20 cellular contexts compared by ENCODE assay signal in the genomic region with DNA sequence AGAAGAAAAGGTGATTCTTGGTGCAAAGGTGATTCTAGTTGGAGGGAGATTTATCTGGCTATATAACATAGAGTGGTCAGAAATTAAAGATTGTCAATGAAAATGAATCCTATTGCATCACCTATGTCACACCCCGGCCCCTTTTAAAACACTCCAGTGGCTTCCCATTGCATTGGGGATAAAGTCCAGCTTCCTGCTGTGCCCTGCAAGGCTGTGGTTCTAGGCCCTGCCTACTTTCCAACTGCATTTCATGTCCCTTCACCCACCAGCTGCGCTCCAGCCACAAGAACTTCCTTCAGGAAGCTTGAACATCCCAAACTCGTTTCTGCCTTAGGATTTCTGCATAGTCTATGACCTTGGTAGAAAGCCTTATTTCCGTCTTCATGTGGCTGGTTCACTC.
"Had no signal": no experiment of that assay in that cellular context is flagged by ENCODE, and none has a peak within 500 bp of the region (broad histone marks: within the 10 kb centered on the region; RNA-seq: fewer than 3 reads in every experiment).

No MANE protein-coding gene starts in this region.

- H3K9me3 ChIP-seq: breast epithelium, heart left ventricle, lower lobe of right lung, tibial nerve had no signal

- H3K4me1 ChIP-seq: breast epithelium, lower lobe of right lung, tibial nerve had no signal

- H3K27me3 ChIP-seq: breast epithelium, heart left ventricle, neural progenitor cell, tibial nerve had no signal

- H3K9ac ChIP-seq: neural progenitor cell had no signal

- H3K4me1 Mint-ChIP-seq: activated CD4-positive, alpha-beta T cell treated with anti-CD3 and anti-CD28 coated beads for 36 hours had no signal

- H3K9me3 Mint-ChIP-seq: activated B cell treated with CpG ODN at 0.5 μM for 24 hours; activated naive CD8-positive, alpha-beta T cell treated with anti-CD3 and anti-CD28 coated beads for 36 hours; naive thymus-derived CD8-positive, alpha-beta T cell; neural progenitor cell; stimulated activated naive CD8-positive, alpha-beta T cell treated with anti-CD3 and anti-CD28 coated beads, Interleukin-15, amount 100 ng/mL, for 72 hours had no signal

- H3K27me3 Mint-ChIP-seq: activated B cell treated with CpG ODN at 0.5 μM for 24 hours; activated CD4-positive, alpha-beta T cell treated with anti-CD3 and anti-CD28 coated beads for 36 hours had no signal

- DNase-seq: activated B cell treated with CpG ODN at 0.5 μM for 24 hours; activated CD4-positive, alpha-beta T cell treated with anti-CD3 and anti-CD28 coated beads for 36 hours; activated CD4-positive, alpha-beta T cell treated with anti-CD3 and anti-CD28 coated beads, Interleukin-2, amount 50 U/mL, for 4 hours; activated naive CD4-positive, alpha-beta T cell treated with Interleukin-2 at 50 U/mL for 16 hours; activated naive CD8-positive, alpha-beta T cell treated with anti-CD3 and anti-CD28 coated beads for 36 hours; activated T-cell treated with anti-CD3 and anti-CD28 coated beads, Interleukin-2, amount 50 U/mL, for 48 hours; cerebellar nuclear complex; heart left ventricle; left cardiac atrium; lower lobe of right lung; naive thymus-derived CD8-positive, alpha-beta T cell; posterior cingulate gyrus; retina; stimulated activated CD4-positive, alpha-beta T cell treated with anti-CD3 and anti-CD28 coated beads, Interleukin-12 subunit alpha, Interleukin-12 subunit beta, amount 100 ng/mL, for 4 hours; stimulated activated naive CD8-positive, alpha-beta T cell treated with anti-CD3 and anti-CD28 coated beads, Interleukin-15, amount 100 ng/mL, for 72 hours; T-helper 1 cell had no signal

- H3K36me3 Mint-ChIP-seq: activated naive CD8-positive, alpha-beta T cell treated with anti-CD3 and anti-CD28 coated beads for 36 hours; naive thymus-derived CD8-positive, alpha-beta T cell; neural progenitor cell had no signal

- H3K27ac ChIP-seq: breast epithelium, lower lobe of right lung, neural progenitor cell, tibial nerve had no signal

- H3K4me3 Mint-ChIP-seq: activated B cell treated with CpG ODN at 0.5 μM for 24 hours; activated CD4-positive, alpha-beta T cell treated with anti-CD3 and anti-CD28 coated beads for 36 hours; activated naive CD8-positive, alpha-beta T cell treated with anti-CD3 and anti-CD28 coated beads for 36 hours; naive thymus-derived CD8-positive, alpha-beta T cell; neural progenitor cell; stimulated activated naive CD8-positive, alpha-beta T cell treated with anti-CD3 and anti-CD28 coated beads, Interleukin-15, amount 100 ng/mL, for 72 hours had no signal

- H3K27ac Mint-ChIP-seq: activated B cell treated with CpG ODN at 0.5 μM for 24 hours; activated CD4-positive, alpha-beta T cell treated with anti-CD3 and anti-CD28 coated beads for 36 hours; activated naive CD8-positive, alpha-beta T cell treated with anti-CD3 and anti-CD28 coated beads for 36 hours; neural progenitor cell; stimulated activated naive CD8-positive, alpha-beta T cell treated with anti-CD3 and anti-CD28 coated beads, Interleukin-15, amount 100 ng/mL, for 72 hours had no signal

- H3K4me3 ChIP-seq: breast epithelium, heart left ventricle, lower lobe of right lung, neural progenitor cell, tibial nerve had no signal

- H3K36me3 ChIP-seq: breast epithelium, heart left ventricle, lower lobe of right lung, neural progenitor cell, tibial nerve had no signal

- FAIRE-seq: urothelium cell line had no signal

- ATAC-seq: activated CD4-positive, alpha-beta T cell treated with anti-CD3 and anti-CD28 coated beads for 36 hours; heart left ventricle; left cardiac atrium; lower lobe of right lung; naive thymus-derived CD8-positive, alpha-beta T cell; stimulated activated naive CD8-positive, alpha-beta T cell treated with anti-CD3 and anti-CD28 coated beads, Interleukin-15, amount 100 ng/mL, for 72 hours had no signal
